Comparison of ENCODE assay signal across 8 cellular contexts in genomic region chr1:240747907-240748306, GRCh38.
"Had no signal": no experiment of that assay in that cellular context is flagged by ENCODE, and none has a peak within 500 bp of the region (broad histone marks: within the 10 kb centered on the region; RNA-seq: fewer than 3 reads in every experiment).

No MANE protein-coding gene starts in this region.

- FAIRE-seq: G401.6, GM12878, GM12891, GM12892, GM18507, GM19239 had no signal

- H3K4me3 ChIP-seq: GM12878 had no signal

- ATAC-seq: GM12878 had no signal

- DNase-seq: GDM1, GF-D8 had no signal
